ENCODE assay signal across 7 cellular contexts in genomic region chr4:77074961-77075855, GRCh38. TPM values are rescaled to one million over a fixed set of nuclear protein-coding genes. Genes with fewer than 3 reads are reported as not detected.
A peak's percentile ranks its signal among the peaks of the same experiment; 100 is the strongest.
DNase-seq lines count a peak whose midpoint lies in the region; ATAC-seq lines count a peak whose summit lies in the region.

No MANE protein-coding gene starts in this region.

- DNase-seq in NCI-H2171 treated with DMSO at 0.1 percent for 48 hours (lab: John Stamatoyannopoulos, UW): peak; percentile 27
- DNase-seq in activated CD8-positive, alpha-beta T cell treated with anti-CD3 and anti-CD28 coated beads, Interleukin-2, amount 10 ng/mL, durations not matched to agents 7 days and 5 days: peak; percentile 89
- DNase-seq in effector memory CD8-positive, alpha-beta T cell: peak; percentile 75 to 79 (median 75)
- peak; percentile 62 to 67 for DNase-seq in stimulated activated CD8-positive, alpha-beta memory T cell treated with anti-CD3 and anti-CD28 coated beads, Interleukin-15, amount 100 ng/mL, for 4 hours (ENCODE audit: low read depth in 2 of 2)

- POLR2A ChIA-PET in activated CD8-positive, alpha-beta T cell treated with anti-CD3 and anti-CD28 coated beads, Interleukin-2, amount 10 ng/mL, durations not matched to agents 7 days and 5 days (lab: Charles Lee): interaction anchor here (0.7 to 7.9 kb wide), 5 partner anchors 20 to 119 kb away, joined by 3 to 73 read pairs (median 4); partner anchors contain the start of gene CCNG2

- no peaks in the 10 kb centered on the region for H3K9me3 ChIP-seq in mesodermal cell (ENCODE audit: control insufficient read depth, low read length)

- no peaks in the 10 kb centered on the region for H3K27me3 Mint-ChIP-seq in activated CD8-positive, alpha-beta T cell treated with anti-CD3 and anti-CD28 coated beads, Interleukin-2, amount 10 ng/mL, durations not matched to agents 7 days and 5 days (ENCODE audit: low read depth)
- no peaks in the 10 kb centered on the region for H3K27me3 Mint-ChIP-seq in effector memory CD8-positive, alpha-beta T cell

- no peak overlapping the region for H3K4me3 Mint-ChIP-seq in activated CD8-positive, alpha-beta T cell treated with anti-CD3 and anti-CD28 coated beads, Interleukin-2, amount 10 ng/mL, durations not matched to agents 7 days and 5 days
- H3K4me3 Mint-ChIP-seq in effector memory CD8-positive, alpha-beta T cell: no peak overlapping the region

- H3K27ac Mint-ChIP-seq in activated CD8-positive, alpha-beta T cell treated with anti-CD3 and anti-CD28 coated beads, Interleukin-2, amount 10 ng/mL, durations not matched to agents 7 days and 5 days: peak overlapping the region; percentile 100
- H3K27ac Mint-ChIP-seq in effector memory CD8-positive, alpha-beta T cell: no peak overlapping the region

- H3K36me3 ChIP-seq in mesodermal cell (ENCODE audit: control insufficient read depth, insufficient read depth, low read length): peaks cover 15% of the 10 kb centered on the region

- peak overlapping the region; percentile 96 for H3K4me3 ChIP-seq in mesodermal cell (ENCODE audit: extremely low read depth, insufficient read depth, low read length, poor library complexity, severe bottlenecking)

- H3K27ac ChIP-seq in mesodermal cell (ENCODE audit: low read depth, low read length, severe bottlenecking): peak overlapping the region; percentile 100

- H3K4me1 Mint-ChIP-seq in activated CD8-positive, alpha-beta T cell treated with anti-CD3 and anti-CD28 coated beads, Interleukin-2, amount 10 ng/mL, durations not matched to agents 7 days and 5 days (ENCODE audit: low read depth): peaks cover 41% of the 10 kb centered on the region
- H3K4me1 Mint-ChIP-seq in effector memory CD8-positive, alpha-beta T cell (ENCODE audit: low read depth in 2 of 2): peaks cover 22 to 23% of the 10 kb centered on the region in 2 donors

- H3K4me1 ChIP-seq in mesodermal cell (ENCODE audit: control insufficient read depth, insufficient read depth, low read length, poor library complexity, severe bottlenecking): peaks cover 7% of the 10 kb centered on the region

- CTCF ChIA-PET in activated CD8-positive, alpha-beta T cell treated with anti-CD3 and anti-CD28 coated beads, Interleukin-2, amount 10 ng/mL, durations not matched to agents 7 days and 5 days (lab: Charles Lee): interaction anchor here (1.6 to 5.6 kb wide), 2 partner anchors 80 to 128 kb away, joined by 5 to 30 read pairs; no protein-coding TSS in a partner anchor

- peaks cover 25% of the 10 kb centered on the region for H3K36me3 Mint-ChIP-seq in activated CD8-positive, alpha-beta T cell treated with anti-CD3 and anti-CD28 coated beads, Interleukin-2, amount 10 ng/mL, durations not matched to agents 7 days and 5 days (ENCODE audit: low read depth)
- peaks cover 20% of the 10 kb centered on the region for H3K36me3 Mint-ChIP-seq in effector memory CD8-positive, alpha-beta T cell (ENCODE audit: insufficient read depth)

- peak; percentile 51 for ATAC-seq in GM18502 (IDR thresholded peaks at IDR 0.05; ENCODE audit: poor library complexity, unreplicated experiment)
- ATAC-seq in HG02759 (IDR thresholded peaks at IDR 0.05; ENCODE audit: unreplicated experiment): peak; percentile 65
- ATAC-seq in activated CD8-positive, alpha-beta T cell treated with anti-CD3 and anti-CD28 coated beads, Interleukin-2, amount 10 ng/mL, durations not matched to agents 7 days and 5 days: peak; percentile 70
- ATAC-seq in effector memory CD8-positive, alpha-beta T cell (replicated peaks): peak; percentile 65

- no peaks in the 10 kb centered on the region for H3K9me3 Mint-ChIP-seq in activated CD8-positive, alpha-beta T cell treated with anti-CD3 and anti-CD28 coated beads, Interleukin-2, amount 10 ng/mL, durations not matched to agents 7 days and 5 days (ENCODE audit: insufficient read depth)
- H3K9me3 Mint-ChIP-seq in effector memory CD8-positive, alpha-beta T cell: no peaks in the 10 kb centered on the region

- WGBS in mesodermal cell (ENCODE audit: insufficient coverage in 2 of 2), 2 experiments: 0 to 1% methylated on average over 21 to 32 of the region's 90 CpGs

RNA-seq across cellular contexts. Expression of gene CCNI, which starts 0.6 kb away (rescaled TPM):
- total RNA-seq in activated CD8-positive, alpha-beta T cell treated with anti-CD3 and anti-CD28 coated beads, Interleukin-2, amount 10 ng/mL, durations not matched to agents 7 days and 5 days: 100 to 1,000 TPM; 203 to 216 TPM
- 342 TPM for polyA plus RNA-seq in mesodermal cell (2013, experiment 1 of 2)
- 317 TPM for polyA plus RNA-seq in mesodermal cell (2013, experiment 2 of 2)

Comparison
In these comparisons a context has a peak if more than half of its experiments do, and no peak if none do; other contexts are left out.
1. Peak in every context shown above with its lines: DNase-seq, ATAC-seq, H3K4me3 ChIP-seq and H3K27ac ChIP-seq.
2. DNase-seq: peak in every context shown above with its lines; median percentile 89 in activated CD8-positive, alpha-beta T cell treated with anti-CD3 and anti-CD28 coated beads, Interleukin-2, amount 10 ng/mL, durations not matched to agents 7 days and 5 days; 75 in effector memory CD8-positive, alpha-beta T cell; 64 in stimulated activated CD8-positive, alpha-beta memory T cell treated with anti-CD3 and anti-CD28 coated beads, Interleukin-15, amount 100 ng/mL, for 4 hours; 27 in NCI-H2171 treated with DMSO at 0.1 percent for 48 hours.